9 cellular contexts compared by ENCODE assay signal in the genomic region with DNA sequence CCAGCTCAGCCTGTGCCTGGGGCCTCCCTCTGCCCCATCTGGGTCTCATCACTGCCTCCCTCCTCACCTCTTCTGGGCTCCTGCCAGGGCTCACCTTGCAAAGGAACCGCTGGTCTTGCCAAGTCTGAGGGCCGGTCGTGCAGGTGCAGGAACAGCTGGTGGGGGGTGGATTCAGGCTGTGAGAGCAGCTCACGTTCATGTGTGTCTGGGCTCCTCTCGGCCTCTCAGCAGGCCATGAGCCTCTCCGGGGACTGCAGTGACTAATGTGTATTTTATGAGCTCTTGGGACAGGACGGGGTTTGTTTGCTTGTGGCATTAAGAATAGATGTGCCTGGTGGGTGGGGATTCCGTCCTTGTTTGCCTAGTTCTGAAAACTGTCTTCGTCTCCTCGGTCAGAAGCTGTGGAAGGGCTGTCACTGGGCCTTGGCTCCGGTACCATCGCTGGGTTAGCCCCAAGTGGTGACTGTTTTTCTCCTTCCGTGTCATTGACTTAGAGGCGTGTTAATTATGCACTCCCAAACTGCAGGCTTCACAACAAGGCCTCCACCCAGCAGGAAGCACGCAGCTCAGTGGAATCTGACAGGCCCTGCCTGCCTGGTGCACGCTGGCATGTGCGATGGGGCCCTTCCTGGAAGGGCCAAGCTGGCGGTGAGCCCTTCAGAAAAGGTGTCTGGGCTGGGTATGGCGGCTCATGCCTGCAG.
DNase-seq lines count a peak whose midpoint lies in the region; ATAC-seq and TF ChIP-seq lines count a peak whose summit lies in the region.
"Had no signal": no experiment of that assay in that cellular context is flagged by ENCODE, and none has a peak within 500 bp of the region (broad histone marks: within the 10 kb centered on the region; RNA-seq: fewer than 3 reads in every experiment).

No MANE protein-coding gene starts in this region.

- ATAC-seq in GM21786 (IDR thresholded peaks at IDR 0.05; ENCODE audit: unreplicated experiment) (no peak), HG02981 (IDR thresholded peaks at IDR 0.05; ENCODE audit: unreplicated experiment) (no peak)

- H3K27ac ChIP-seq in transverse colon: peak overlapping the region; percentile 77 to 89 (median 82)

- H3K4me3 ChIP-seq in foreskin fibroblast (ENCODE audit: low read depth in 1 of 2, low read length in 2 of 2): no peak overlapping the region
- no peak overlapping the region for H3K4me3 ChIP-seq in transverse colon
- H3K4me3 ChIP-seq: SK-N-MC had no signal

- in situ Hi-C loops in transverse colon (cut with MboI; ENCODE audit: low pct_ligation_motif_present in 1 of 4, low pct_unique_long_range_greater_than_20kb in 1 of 4, low sequenced_read_pairs in 3 of 4): loop anchor here in 1 of 4 donors (25.0 kb wide), 1 partner anchor 184 kb away; a partner anchor contains a TSS

- peak; percentile 95 for DNase-seq in HuH-7.5 (ENCODE audit: low spot score)
- peak; percentile 80 for DNase-seq in NCI-H774 (lab: John Stamatoyannopoulos, UW)
- DNase-seq in foreskin fibroblast: peak; percentile 68 to 73
- peak; percentile 74 for DNase-seq in transverse colon
- DNase-seq in iPS-NIHi7 (ENCODE audit: extremely low spot score): no peak
- DNase-seq: naive B cell had no signal

- TF ChIP-seq POLR2A in transverse colon (IDR thresholded peaks at IDR 0.05): peak; percentile 37

- H3K4me1 ChIP-seq in transverse colon: peaks cover 27 to 44% (median 40%) of the 10 kb centered on the region in 4 donors

- intact Hi-C loops in transverse colon (cut with DNase I; ENCODE audit: low total_unique reads): loop anchor here (10.0 kb wide), 1 partner anchor 528 kb away; no protein-coding TSS in a partner anchor

- WGBS in transverse colon (ENCODE audit: low coverage in 1 of 2), 2 donors: 43% methylated on average over 19 of the region's 19 CpGs; no CpG with 5 or more reads in 1 of the 2 donors

- H3K27me3 ChIP-seq in transverse colon: no peaks in the 10 kb centered on the region

- no peak for TF ChIP-seq CTCF in foreskin fibroblast (IDR thresholded peaks at IDR 0.05; ENCODE audit: low read depth, low read length)
- TF ChIP-seq CTCF in transverse colon (IDR thresholded peaks at IDR 0.05): no peak

- no peak for TF ChIP-seq EP300 in transverse colon (IDR thresholded peaks at IDR 0.05; ENCODE audit: low read depth)

- H3K9me3 ChIP-seq in transverse colon: no peaks in the 10 kb centered on the region

- H3K36me3 ChIP-seq in transverse colon: no peaks in the 10 kb centered on the region
